Comparison of ENCODE assay signal across 34 cellular contexts in genomic region chr3:116028157-116028556, GRCh38.
"Had no signal": no experiment of that assay in that cellular context is flagged by ENCODE, and none has a peak within 500 bp of the region (broad histone marks: within the 10 kb centered on the region; RNA-seq: fewer than 3 reads in every experiment).

No MANE protein-coding gene starts in this region.

- H3K27ac Mint-ChIP-seq: activated B cell treated with CpG ODN at 0.5 μM for 24 hours; activated CD4-positive, alpha-beta memory T cell treated with anti-CD3 and anti-CD28 coated beads for 36 hours; activated CD4-positive, alpha-beta T cell treated with anti-CD3 and anti-CD28 coated beads, Interleukin-2, amount 10 ng/mL, durations not matched to agents 24 days and 14 days; activated CD8-positive, alpha-beta T cell treated with anti-CD3 and anti-CD28 coated beads for 36 hours; activated naive CD4-positive, alpha-beta T cell treated with anti-CD3 and anti-CD28 coated beads for 36 hours; activated naive CD4-positive, alpha-beta T cell treated with anti-CD3 and anti-CD28 coated beads, Interleukin-2, amount 50 U/mL, for 72 hours; activated naive CD8-positive, alpha-beta T cell treated with anti-CD3 and anti-CD28 coated beads for 36 hours; activated T-cell treated with anti-CD3 and anti-CD28 coated beads, Interleukin-2, amount 50 U/mL, for 72 hours; activated T-helper 1 cell treated with anti-CD3 and anti-CD28 coated beads, Interleukin-12 subunit alpha, Interleukin-12 subunit beta, Interleukin-2, Interleukin-4 antibody, amounts not matched to agents 30 ng/mL and 10 ng/mL and 1 ng/mL, durations not matched to agents 14 hours and 24 hours and 36 hours; activated T-helper 17 cell treated with anti-CD3 and anti-CD28 coated beads, Interleukin-2, amount 50 U/mL, for 72 hours; brain; T-helper 1 cell treated with Interleukin-12 subunit alpha and Interleukin-12 subunit beta and Interleukin-4 antibody, amounts not matched to agents 30 μg/mL and 1 μg/mL, for 36 hours; T-helper 2 cell treated with Interferon-gamma antibody and Interleukin-4, amounts not matched to agents 5 μg/mL and 100 μg/mL, for 36 hours had no signal

- H3K27me3 ChIP-seq: adrenal gland, ascending aorta had no signal

- H3K27me3 Mint-ChIP-seq: activated B cell treated with CpG ODN at 0.5 μM for 24 hours; activated CD4-positive, alpha-beta memory T cell treated with anti-CD3 and anti-CD28 coated beads for 36 hours; activated CD4-positive, alpha-beta T cell treated with anti-CD3 and anti-CD28 coated beads, Interleukin-2, amount 10 ng/mL, durations not matched to agents 24 days and 14 days; activated CD8-positive, alpha-beta T cell treated with anti-CD3 and anti-CD28 coated beads for 36 hours; activated naive CD8-positive, alpha-beta T cell treated with anti-CD3 and anti-CD28 coated beads for 36 hours; brain; central memory CD8-positive, alpha-beta T cell had no signal

- H3K36me3 ChIP-seq: adrenal gland, ascending aorta, cardiac muscle cell had no signal

- H3K4me1 Mint-ChIP-seq: activated B cell treated with CpG ODN at 0.5 μM for 24 hours; activated CD4-positive, alpha-beta T cell treated with anti-CD3 and anti-CD28 coated beads, Interleukin-2, amount 10 ng/mL, durations not matched to agents 24 days and 14 days; activated naive CD8-positive, alpha-beta T cell treated with anti-CD3 and anti-CD28 coated beads for 36 hours; activated T-helper 17 cell treated with anti-CD3 and anti-CD28 coated beads, Interleukin-2, amount 50 U/mL, for 72 hours; central memory CD8-positive, alpha-beta T cell had no signal

- H3K4me3 Mint-ChIP-seq: activated B cell treated with CpG ODN at 0.5 μM for 24 hours; activated CD4-positive, alpha-beta memory T cell treated with anti-CD3 and anti-CD28 coated beads for 36 hours; activated CD4-positive, alpha-beta T cell treated with anti-CD3 and anti-CD28 coated beads, Interleukin-2, amount 10 ng/mL, durations not matched to agents 24 days and 14 days; activated CD8-positive, alpha-beta T cell treated with anti-CD3 and anti-CD28 coated beads for 36 hours; activated naive CD4-positive, alpha-beta T cell treated with anti-CD3 and anti-CD28 coated beads for 36 hours; activated naive CD8-positive, alpha-beta T cell treated with anti-CD3 and anti-CD28 coated beads for 36 hours; activated T-cell treated with anti-CD3 and anti-CD28 coated beads, Interleukin-2, amount 50 U/mL, for 4 hours; activated T-cell treated with anti-CD3 and anti-CD28 coated beads, Interleukin-2, amount 50 U/mL, for 72 hours; activated T-helper 1 cell treated with anti-CD3 and anti-CD28 coated beads, Interleukin-12 subunit alpha, Interleukin-12 subunit beta, Interleukin-2, Interleukin-4 antibody, amounts not matched to agents 30 ng/mL and 10 ng/mL and 1 ng/mL, durations not matched to agents 14 hours and 24 hours and 36 hours; activated T-helper 17 cell treated with anti-CD3 and anti-CD28 coated beads, Interleukin-2, amount 50 U/mL, for 72 hours; brain; central memory CD8-positive, alpha-beta T cell; T-helper 1 cell treated with Interleukin-12 subunit alpha and Interleukin-12 subunit beta and Interleukin-4 antibody, amounts not matched to agents 30 μg/mL and 1 μg/mL, for 36 hours; T-helper 2 cell treated with Interferon-gamma antibody and Interleukin-4, amounts not matched to agents 5 μg/mL and 100 μg/mL, for 36 hours had no signal

- H3K9me3 Mint-ChIP-seq: activated B cell treated with CpG ODN at 0.5 μM for 24 hours; activated CD4-positive, alpha-beta memory T cell treated with anti-CD3 and anti-CD28 coated beads for 36 hours; activated CD4-positive, alpha-beta T cell treated with anti-CD3 and anti-CD28 coated beads, Interleukin-2, amount 10 ng/mL, durations not matched to agents 24 days and 14 days; activated CD8-positive, alpha-beta T cell treated with anti-CD3 and anti-CD28 coated beads for 36 hours; activated naive CD4-positive, alpha-beta T cell treated with anti-CD3 and anti-CD28 coated beads for 36 hours; activated naive CD4-positive, alpha-beta T cell treated with anti-CD3 and anti-CD28 coated beads, Interleukin-2, amount 50 U/mL, for 72 hours; activated naive CD8-positive, alpha-beta T cell treated with anti-CD3 and anti-CD28 coated beads for 36 hours; activated T-cell treated with anti-CD3 and anti-CD28 coated beads, Interleukin-2, amount 50 U/mL, for 4 hours; activated T-cell treated with anti-CD3 and anti-CD28 coated beads, Interleukin-2, amount 50 U/mL, for 72 hours; activated T-helper 1 cell treated with anti-CD3 and anti-CD28 coated beads, Interleukin-12 subunit alpha, Interleukin-12 subunit beta, Interleukin-2, Interleukin-4 antibody, amounts not matched to agents 30 ng/mL and 10 ng/mL and 1 ng/mL, durations not matched to agents 14 hours and 24 hours and 36 hours; activated T-helper 17 cell treated with anti-CD3 and anti-CD28 coated beads, Interleukin-2, amount 50 U/mL, for 72 hours; T-helper 1 cell treated with Interleukin-12 subunit alpha and Interleukin-12 subunit beta and Interleukin-4 antibody, amounts not matched to agents 30 μg/mL and 1 μg/mL, for 36 hours; T-helper 2 cell treated with Interferon-gamma antibody and Interleukin-4, amounts not matched to agents 5 μg/mL and 100 μg/mL, for 36 hours had no signal

- H3K9me3 ChIP-seq: adrenal gland, ascending aorta had no signal

- H3K4me1 ChIP-seq: adrenal gland, ascending aorta had no signal

- H3K36me3 Mint-ChIP-seq: activated CD4-positive, alpha-beta memory T cell treated with anti-CD3 and anti-CD28 coated beads for 36 hours; activated naive CD4-positive, alpha-beta T cell treated with anti-CD3 and anti-CD28 coated beads, Interleukin-2, amount 50 U/mL, for 72 hours; activated naive CD8-positive, alpha-beta T cell treated with anti-CD3 and anti-CD28 coated beads for 36 hours; brain had no signal

- H3K27ac ChIP-seq: adrenal gland, ascending aorta, cardiac muscle cell, VCaP had no signal

- H3K4me3 ChIP-seq: adrenal gland, ascending aorta, cardiac muscle cell had no signal

- DNase-seq: activated B cell treated with CpG ODN at 0.5 μM for 24 hours; activated CD4-positive, alpha-beta memory T cell treated with anti-CD3 and anti-CD28 coated beads for 36 hours; activated CD4-positive, alpha-beta T cell treated with anti-CD3 and anti-CD28 coated beads for 4 hours; activated CD4-positive, alpha-beta T cell treated with anti-CD3 and anti-CD28 coated beads, Interleukin-2, amount 10 ng/mL, durations not matched to agents 24 days and 14 days; activated CD4-positive, alpha-beta T cell treated with anti-CD3 and anti-CD28 coated beads, Interleukin-2, amount 50 U/mL, for 1 hour; activated CD4-positive, alpha-beta T cell treated with anti-CD3 and anti-CD28 coated beads, Interleukin-2, amount 50 U/mL, for 4 hours; activated CD4-positive, CD25-positive, alpha-beta regulatory T cell treated with anti-CD3 and anti-CD28 coated beads, Interleukin-2, amount 50 U/mL, for 72 hours; activated CD8-positive, alpha-beta memory T cell treated with anti-CD3 and anti-CD28 coated beads, Interleukin-2, amount 50 U/mL, for 4 hours; activated CD8-positive, alpha-beta T cell treated with anti-CD3 and anti-CD28 coated beads for 36 hours; activated effector memory CD4-positive, alpha-beta T cell treated with anti-CD3 and anti-CD28 coated beads, Interleukin-2, amount 50 U/mL, for 16 hours; activated gamma-delta T cell treated with Interleukin-2 at 50 U/mL for 16 hours; activated naive CD4-positive, alpha-beta T cell; activated naive CD4-positive, alpha-beta T cell treated with anti-CD3 and anti-CD28 coated beads for 36 hours; activated naive CD4-positive, alpha-beta T cell treated with anti-CD3 and anti-CD28 coated beads, Interleukin-2, amount 50 U/mL, for 16 hours; activated naive CD8-positive, alpha-beta T cell treated with anti-CD3 and anti-CD28 coated beads for 36 hours; activated T-cell treated with anti-CD3 and anti-CD28 coated beads for 4 hours; activated T-cell treated with anti-CD3 and anti-CD28 coated beads, Interleukin-2, amount 50 U/mL, for 1 hour; activated T-cell treated with anti-CD3 and anti-CD28 coated beads, Interleukin-2, amount 50 U/mL, for 4 hours; activated T-cell treated with anti-CD3 and anti-CD28 coated beads, Interleukin-2, amount 50 U/mL, for 72 hours; adrenal gland; amniotic stem cell; T-helper 1 cell; T-helper 2 cell; T-helper 9 cell had no signal
